In the genomic region with DNA sequence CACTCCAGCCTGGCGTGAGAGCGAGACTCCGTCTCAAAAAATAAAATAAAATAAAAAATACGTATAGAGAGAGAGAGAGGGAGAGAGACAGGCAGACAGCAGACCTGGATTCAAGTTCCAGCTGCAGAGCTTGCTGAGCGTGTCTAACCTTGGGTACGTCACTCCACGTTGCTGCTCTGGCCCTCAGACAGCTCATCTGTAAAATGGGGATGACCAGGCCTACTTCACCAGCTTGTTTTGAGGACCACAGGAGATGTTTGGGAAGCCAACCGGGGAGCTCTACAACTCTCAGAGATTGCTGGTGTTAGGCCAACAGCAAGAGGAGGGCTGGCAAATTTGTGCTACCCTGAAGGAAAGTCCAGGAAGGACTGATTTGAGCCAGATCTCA, we compare ENCODE assay signal across 8 cellular contexts. TPM values are rescaled to one million over a fixed set of nuclear protein-coding genes. Genes with fewer than 3 reads are reported as not detected.
DNase-seq lines count a peak whose midpoint lies in the region; ATAC-seq and TF ChIP-seq lines count a peak whose summit lies in the region.

No MANE protein-coding gene starts in this region.

- H3K36me3 ChIP-seq in CD4-positive, alpha-beta memory T cell (ENCODE audit: insufficient read depth, low read length), result no peaks in the 10 kb centered on the region
- H3K36me3 ChIP-seq in OCI-LY7 (ENCODE audit: insufficient read depth, low read length) (no peaks in the 10 kb centered on the region), endocrine pancreas (ENCODE audit: control insufficient read depth, insufficient read depth, low read length) (no peaks in the 10 kb centered on the region), neutrophil (no peaks in the 10 kb centered on the region)

- H3K9ac ChIP-seq in endocrine pancreas (ENCODE audit: control insufficient read depth, insufficient read depth, low read length), result peak overlapping the region; percentile 95

- H3K9me2 ChIP-seq in OCI-LY7 (ENCODE audit: insufficient read depth, low read length), result no peaks in the 10 kb centered on the region

- peak overlapping the region; percentile 48 to 53 for H3K4me3 ChIP-seq in CD4-positive, alpha-beta memory T cell (ENCODE audit: low read length in 2 of 2)
- H3K4me3 ChIP-seq in OCI-LY7 (ENCODE audit: low read depth, low read length, poor library complexity, severe bottlenecking) (peak overlapping the region; percentile 89), endocrine pancreas (ENCODE audit: control insufficient read depth, insufficient read depth, low read length) (peak overlapping the region; percentile 44), neutrophil (ENCODE audit: low read depth in 1 of 2, low read length in 1 of 2) (peak overlapping the region; percentile 60 to 62)

- H3K4me1 ChIP-seq in CD4-positive, alpha-beta memory T cell (ENCODE audit: insufficient read depth, low read length), result peaks cover 57% of the 10 kb centered on the region
- H3K4me1 ChIP-seq in OCI-LY7 (ENCODE audit: insufficient read depth, low read length, poor library complexity, severe bottlenecking), result peaks cover 44% of the 10 kb centered on the region
- no peaks in the 10 kb centered on the region for H3K4me1 ChIP-seq in endocrine pancreas (ENCODE audit: control insufficient read depth, insufficient read depth, low read length)
- peaks cover 20 to 27% of the 10 kb centered on the region in 2 experiments for H3K4me1 ChIP-seq in neutrophil (ENCODE audit: control insufficient read depth in 1 of 2, insufficient read depth in 1 of 2, low read depth in 1 of 2, low read length in 1 of 2)

- H3K4me3 Mint-ChIP-seq in CD4-positive, alpha-beta memory T cell, result peak overlapping the region; percentile 91 to 98 (median 94)

- peaks cover 43% of the 10 kb centered on the region for H3K79me2 ChIP-seq in OCI-LY7 (ENCODE audit: insufficient read depth, low read depth, low read length)

- BruUV-seq in OCI-LY7 (replicated peaks; lab: Mats Ljungman, UMichigan), result TSS peak; percentile 81

- CTCF ChIA-PET in CD4-positive, alpha-beta memory T cell (lab: Charles Lee; ENCODE audit: partially characterized antibody), result interaction anchor here (0.6 to 13.1 kb wide), 11 partner anchors 16 to 188 kb away, joined by 3 to 250 read pairs (median 3); no protein-coding TSS in a partner anchor
- CTCF ChIA-PET in OCI-LY7 (lab: Charles Lee; ENCODE audit: unreplicated experiment), result interaction anchor here (0.7 to 4.3 kb wide), 2 partner anchors 11 to 189 kb away, joined by 4 to 38 read pairs; no protein-coding TSS in a partner anchor

- peak overlapping the region; percentile 96 for H2AFZ ChIP-seq in OCI-LY7 (ENCODE audit: low read length)

- peaks cover 47 to 70% (median 59%) of the 10 kb centered on the region in 4 donors for H3K4me1 Mint-ChIP-seq in CD4-positive, alpha-beta memory T cell

- intact Hi-C loops in CD4-positive, alpha-beta memory T cell (cut with micrococcal nuclease), result loop anchor here (2.0 to 10.0 kb wide), 3 partner anchors 67 to 881 kb away; partner anchors contain the start of gene RCOR3
- intact Hi-C loops in OCI-LY7 (cut with micrococcal nuclease; ENCODE audit: unreplicated experiment), result loop anchor here (2.0 to 10.0 kb wide), 5 partner anchors 57 to 959 kb away; partner anchors contain the start of genes NEK2, PPP2R5A and SLC30A1

- ATAC-seq in GM21381 (IDR thresholded peaks at IDR 0.05; ENCODE audit: unreplicated experiment) (no peak), HG03039 (IDR thresholded peaks at IDR 0.05; ENCODE audit: unreplicated experiment) (no peak)

- peak overlapping the region; percentile 90 to 98 (median 97) for H3K27ac Mint-ChIP-seq in CD4-positive, alpha-beta memory T cell

- no peaks in the 10 kb centered on the region for H3K9me3 ChIP-seq in CD4-positive, alpha-beta memory T cell (ENCODE audit: control insufficient read depth in 1 of 2, low read length in 2 of 2)
- H3K9me3 ChIP-seq in OCI-LY7 (ENCODE audit: low read length) (no peaks in the 10 kb centered on the region), endocrine pancreas (ENCODE audit: control insufficient read depth, low read length) (no peaks in the 10 kb centered on the region), neutrophil (no peaks in the 10 kb centered on the region)

- peak overlapping the region; percentile 73 for H3K27ac ChIP-seq in CD4-positive, alpha-beta memory T cell (ENCODE audit: low read depth, low read length)
- peak overlapping the region; percentile 77 for H3K27ac ChIP-seq in OCI-LY7 (ENCODE audit: low read depth, low read length, poor library complexity, severe bottlenecking)
- no peak overlapping the region for H3K27ac ChIP-seq in neutrophil

- H3K36me3 Mint-ChIP-seq in CD4-positive, alpha-beta memory T cell, result peaks cover 0 to 26% of the 10 kb centered on the region in 2 donors

- no peak for TF ChIP-seq CTCF in OCI-LY7 (conservative IDR thresholded peaks at IDR 0.05; ENCODE audit: low read length)
- no peak for TF ChIP-seq CTCF in neutrophil (IDR thresholded peaks at IDR 0.05)

- no peaks in the 10 kb centered on the region for H3K27me3 ChIP-seq in CD4-positive, alpha-beta memory T cell (ENCODE audit: insufficient read depth, low read length)
- H3K27me3 ChIP-seq in endocrine pancreas (ENCODE audit: control insufficient read depth, insufficient read depth, low read length), result no peaks in the 10 kb centered on the region
- peaks cover 42% of the 10 kb centered on the region for H3K27me3 ChIP-seq in neutrophil

- POLR2A ChIA-PET in CD4-positive, alpha-beta memory T cell (lab: Charles Lee; ENCODE audit: partially characterized antibody), result interaction anchor here (0.6 to 5.3 kb wide), 10 partner anchors 12 to 985 kb away, joined by 3 to 80 read pairs (median 4); no protein-coding TSS in a partner anchor
- POLR2A ChIA-PET in OCI-LY7 (lab: Charles Lee), result interaction anchor here (0.6 to 2.5 kb wide), 12 partner anchors 9 to 322 kb away, joined by 3 to 23 read pairs (median 4); no protein-coding TSS in a partner anchor

- DNase-seq in CD4-positive, alpha-beta memory T cell, result no peak
- DNase-seq in OCI-LY7 (ENCODE audit: low spot score) (no peak), DMS79 (lab: John Stamatoyannopoulos, UW) (no peak)
- no peak for DNase-seq in stimulated activated CD4-positive, alpha-beta T cell treated with anti-CD3 and anti-CD28 coated beads, Interleukin-4, amount 100 ng/mL, for 1 hour

- no peaks in the 10 kb centered on the region for H4K20me1 ChIP-seq in OCI-LY7 (ENCODE audit: insufficient read depth, low read length)

- peak overlapping the region; percentile 96 for H3K4me2 ChIP-seq in OCI-LY7 (ENCODE audit: low read length)

- H3K9me3 Mint-ChIP-seq in CD4-positive, alpha-beta memory T cell, result no peaks in the 10 kb centered on the region

- H3K27me3 Mint-ChIP-seq in CD4-positive, alpha-beta memory T cell, result no peaks in the 10 kb centered on the region

RNA-seq across cellular contexts. Expression of gene TRAF5, which starts 0.5 kb away (rescaled TPM):
- 10 to 100 TPM; 80.2 to 95.1 TPM for total RNA-seq in CD4-positive, alpha-beta memory T cell
- polyA plus RNA-seq in CD4-positive, alpha-beta memory T cell, result 10 to 100 TPM; 22.5 to 36.9 TPM
- total RNA-seq in OCI-LY7 (2014; rRNA removed; shearing (Covaris generic)), result 23.0 and 24.2 TPM in 2 replicates
- 54.4 and 61.1 TPM in 2 replicates for total RNA-seq in OCI-LY7 (2022)
